ENCODE assay signal across 23 cellular contexts in the genomic region with DNA sequence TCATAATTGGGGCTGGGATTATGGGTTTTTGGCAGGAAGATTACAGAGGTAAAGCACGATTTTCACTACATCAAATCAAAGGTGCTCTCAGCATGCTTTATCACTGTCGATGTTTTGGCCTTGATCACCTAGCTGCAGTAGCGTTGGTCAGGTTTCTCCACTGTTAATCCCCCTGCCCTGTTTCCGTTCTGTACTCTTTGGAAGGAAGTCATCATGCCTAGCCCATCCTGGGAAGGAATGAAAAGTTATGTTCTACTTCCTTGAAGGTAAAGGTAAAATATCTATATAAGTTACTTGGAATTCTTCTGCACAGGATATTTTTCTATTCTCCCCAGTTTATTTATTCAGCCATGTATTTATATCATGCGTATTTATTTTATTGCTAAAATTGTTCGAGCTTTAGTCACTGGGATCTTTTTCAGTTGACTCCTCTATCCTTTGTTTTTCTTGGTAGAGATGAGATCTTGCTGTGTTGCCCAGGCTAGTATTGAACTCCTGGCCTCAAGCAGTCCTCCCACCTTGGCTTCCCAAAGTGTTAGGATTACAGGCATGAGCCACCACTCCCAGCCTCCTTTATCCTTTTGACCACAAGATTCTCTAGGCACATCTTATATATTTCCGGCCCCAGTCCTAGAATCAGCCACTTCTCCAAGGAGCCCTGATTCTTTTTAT.
"Had no signal": no experiment of that assay in that cellular context is flagged by ENCODE, and none has a peak within 500 bp of the region (broad histone marks: within the 10 kb centered on the region; RNA-seq: fewer than 3 reads in every experiment).

No MANE protein-coding gene starts in this region.

- H3K9me3 ChIP-seq: colonic mucosa, left lung, thoracic aorta, upper lobe of left lung had no signal

- H3K4me3 ChIP-seq: colonic mucosa, dorsolateral prefrontal cortex, esophagus muscularis mucosa, hepatocyte, left lung, lung, neural progenitor cell, thoracic aorta, upper lobe of left lung had no signal

- H3K27me3 ChIP-seq: colonic mucosa, dorsolateral prefrontal cortex, esophagus muscularis mucosa, hepatocyte, left lung, neural progenitor cell, upper lobe of left lung had no signal

- DNase-seq: activated CD4-positive, alpha-beta T cell treated with anti-CD3 and anti-CD28 coated beads, Interleukin-2, amount 10 ng/mL, durations not matched to agents 7 days and 5 days; activated CD4-positive, CD25-positive, alpha-beta regulatory T cell treated with anti-CD3 and anti-CD28 coated beads, Interleukin-2, amount 50 U/mL, for 72 hours; activated CD8-positive, alpha-beta T cell treated with anti-CD3 and anti-CD28 coated beads, Interleukin-2, amount 10 ng/mL, durations not matched to agents 7 days and 5 days; activated naive CD4-positive, alpha-beta T cell treated with Interleukin-2 at 50 U/mL for 16 hours; activated T-cell treated with anti-CD3 and anti-CD28 coated beads, Interleukin-2, amount 50 U/mL, for 1 hour; colonic mucosa; dorsolateral prefrontal cortex; effector memory CD8-positive, alpha-beta T cell; glutamatergic neuron; immature natural killer cell; kidney glomerular epithelial cell; left lung; naive B cell; stimulated activated CD4-positive, alpha-beta T cell treated with anti-CD3 and anti-CD28 coated beads, Interleukin-4, amount 100 ng/mL, for 24 hours; stimulated activated naive CD4-positive, alpha-beta T cell treated with Interleukin-2 at 50 U/mL for 16 hours; T-cell; upper lobe of left lung; WERI-Rb-1 had no signal

- H3K36me3 ChIP-seq: colonic mucosa, neural progenitor cell, thoracic aorta had no signal

- H3K4me1 ChIP-seq: colonic mucosa, left lung, neural progenitor cell had no signal

- H3K27ac ChIP-seq: colonic mucosa, dorsolateral prefrontal cortex, esophagus muscularis mucosa, hepatocyte, left lung, neural progenitor cell, thoracic aorta, upper lobe of left lung, WERI-Rb-1 had no signal

- ATAC-seq: activated CD8-positive, alpha-beta T cell treated with anti-CD3 and anti-CD28 coated beads, Interleukin-2, amount 10 ng/mL, durations not matched to agents 7 days and 5 days; effector memory CD8-positive, alpha-beta T cell; left lung; T-cell had no signal
